In genomic region chr11:63767415-63768231, GRCh38 we compare ENCODE assay signal across 8 cellular contexts. TPM values are rescaled to one million over a fixed set of nuclear protein-coding genes. Genes with fewer than 3 reads are reported as not detected.
DNase-seq lines count a peak whose midpoint lies in the region; ATAC-seq and TF ChIP-seq lines count a peak whose summit lies in the region.

No MANE protein-coding gene starts in this region.

- no peaks in the 10 kb centered on the region for H3K27me3 ChIP-seq in CD8-positive, alpha-beta memory T cell (ENCODE audit: insufficient read depth, low read length, poor library complexity, severe bottlenecking)
- no peaks in the 10 kb centered on the region for H3K27me3 ChIP-seq in esophagus (ENCODE audit: control insufficient read depth in 1 of 2, insufficient read depth in 2 of 2, low read length in 2 of 2)

- POLR2A ChIA-PET in CD8-positive, alpha-beta memory T cell (lab: Charles Lee) = interaction anchor here (0.7 kb wide), 2 partner anchors 71 to 911 kb away, joined by 3 read pairs; no protein-coding TSS in a partner anchor

- H3K4me3 Mint-ChIP-seq in CD8-positive, alpha-beta memory T cell = peak overlapping the region; percentile 87 to 99 (median 95)
- peak overlapping the region; percentile 86 for H3K4me3 Mint-ChIP-seq in mesothelial cell of epicardium
- H3K4me3 Mint-ChIP-seq in stimulated activated naive CD8-positive, alpha-beta T cell treated with anti-CD3 and anti-CD28 coated beads, Interleukin-15, amount 100 ng/mL, for 72 hours = peak overlapping the region; percentile 94 to 97

- no peaks in the 10 kb centered on the region for H3K9me3 ChIP-seq in CD8-positive, alpha-beta memory T cell (ENCODE audit: low read length)
- no peaks in the 10 kb centered on the region for H3K9me3 ChIP-seq in esophagus (ENCODE audit: control insufficient read depth in 2 of 2, insufficient read depth in 1 of 2, low read depth in 1 of 2, low read length in 1 of 2)

- no peaks in the 10 kb centered on the region for H3K9me3 Mint-ChIP-seq in CD8-positive, alpha-beta memory T cell
- no peaks in the 10 kb centered on the region for H3K9me3 Mint-ChIP-seq in mesothelial cell of epicardium
- no peaks in the 10 kb centered on the region for H3K9me3 Mint-ChIP-seq in stimulated activated naive CD8-positive, alpha-beta T cell treated with anti-CD3 and anti-CD28 coated beads, Interleukin-15, amount 100 ng/mL, for 72 hours

- peaks cover 4% of the 10 kb centered on the region in 2 donors for H3K27me3 Mint-ChIP-seq in CD8-positive, alpha-beta memory T cell
- peaks cover 2% of the 10 kb centered on the region for H3K27me3 Mint-ChIP-seq in mesothelial cell of epicardium (ENCODE audit: low read depth)
- peaks cover 26% of the 10 kb centered on the region for H3K27me3 Mint-ChIP-seq in stimulated activated naive CD8-positive, alpha-beta T cell treated with anti-CD3 and anti-CD28 coated beads, Interleukin-15, amount 100 ng/mL, for 72 hours

- peak overlapping the region; percentile 64 for H3K27ac ChIP-seq in CD8-positive, alpha-beta memory T cell (ENCODE audit: low read depth, low read length)
- peak overlapping the region; percentile 15 to 78 for H3K27ac ChIP-seq in esophagus (ENCODE audit: low read depth in 2 of 2, low read length in 1 of 2)

- peaks cover 8 to 17% (median 9%) of the 10 kb centered on the region in 3 donors for H3K4me1 Mint-ChIP-seq in CD8-positive, alpha-beta memory T cell
- H3K4me1 Mint-ChIP-seq in mesothelial cell of epicardium = peaks cover 37% of the 10 kb centered on the region
- H3K4me1 Mint-ChIP-seq in stimulated activated naive CD8-positive, alpha-beta T cell treated with anti-CD3 and anti-CD28 coated beads, Interleukin-15, amount 100 ng/mL, for 72 hours = peaks cover 28% of the 10 kb centered on the region

- CTCF ChIA-PET in CD8-positive, alpha-beta memory T cell (lab: Charles Lee) = interaction anchor here (0.6 to 2.7 kb wide), 14 partner anchors 9 to 385 kb away, joined by 3 to 14 read pairs (median 4); partner anchors contain the start of gene ATL3

- no peaks in the 10 kb centered on the region for H3K36me3 ChIP-seq in CD8-positive, alpha-beta memory T cell (ENCODE audit: insufficient read depth, low read length)
- peaks cover 0 to 3% of the 10 kb centered on the region in 2 donors for H3K36me3 ChIP-seq in esophagus (ENCODE audit: control insufficient read depth in 2 of 2, insufficient read depth in 2 of 2, low read length in 1 of 2)

- H3K27ac Mint-ChIP-seq in CD8-positive, alpha-beta memory T cell = peak overlapping the region in 7 of 8 donors; percentile 23 to 91 (median 83)
- H3K27ac Mint-ChIP-seq in mesothelial cell of epicardium = peak overlapping the region; percentile 94
- H3K27ac Mint-ChIP-seq in stimulated activated naive CD8-positive, alpha-beta T cell treated with anti-CD3 and anti-CD28 coated beads, Interleukin-15, amount 100 ng/mL, for 72 hours = peak overlapping the region; percentile 86 to 87

- 0 to 1% methylated on average over 30 to 36 of the region's 36 CpGs for WGBS in esophagus, 2 donors

- H3K4me1 ChIP-seq in CD8-positive, alpha-beta memory T cell (ENCODE audit: insufficient read depth, low read length) = peaks cover 8% of the 10 kb centered on the region
- H3K4me1 ChIP-seq in esophagus (ENCODE audit: control insufficient read depth in 2 of 2, insufficient read depth in 2 of 2, low read length in 1 of 2) = peaks cover 2 to 4% of the 10 kb centered on the region in 2 donors

- TF ChIP-seq CTCF in HFF-Myc (IDR thresholded peaks at IDR 0.05; ENCODE audit: low read depth, low read length, missing control alignments) (no peak), mesothelial cell of epicardium (IDR thresholded peaks at IDR 0.05; ENCODE audit: unreplicated experiment) (no peak)

- peak in 4 of 5 donors; percentile 11 to 55 (median 36) for DNase-seq in CD8-positive, alpha-beta memory T cell
- no peak for DNase-seq in HFF-Myc (ENCODE audit: extremely low read depth, low read depth)
- DNase-seq in NCI-H748 treated with DMSO at 0.1 percent for 48 hours (lab: John Stamatoyannopoulos, UW) = peak; percentile 72
- peak; percentile 62 for DNase-seq in activated CD8-positive, alpha-beta memory T cell treated with anti-CD3 and anti-CD28 coated beads, Interleukin-2, amount 50 U/mL, for 48 hours
- peak in 1 of 2 experiments; percentile 43 for DNase-seq in mesothelial cell of epicardium (ENCODE audit: low spot score in 2 of 2, unreplicated experiment in 2 of 2)
- peak; percentile 30 to 34 for DNase-seq in stimulated activated naive CD8-positive, alpha-beta T cell treated with anti-CD3 and anti-CD28 coated beads, Interleukin-15, amount 100 ng/mL, for 72 hours
- DNase-seq in middle frontal gyrus (ENCODE audit: extremely low spot score, low spot score) = no peak

- peak overlapping the region; percentile 76 for H3K4me3 ChIP-seq in CD8-positive, alpha-beta memory T cell (ENCODE audit: low read length)
- H3K4me3 ChIP-seq in HFF-Myc (replicated peaks; ENCODE audit: low read depth, low read length) (peak overlapping the region; percentile 90), esophagus (ENCODE audit: low read depth in 1 of 2, low read length in 2 of 2) (peak overlapping the region; percentile 64 to 85)

- ATAC-seq in stimulated activated naive CD8-positive, alpha-beta T cell treated with anti-CD3 and anti-CD28 coated beads, Interleukin-15, amount 100 ng/mL, for 72 hours = no peak

- peaks cover 0 to 7% (median 0%) of the 10 kb centered on the region in 3 donors for H3K36me3 Mint-ChIP-seq in CD8-positive, alpha-beta memory T cell
- H3K36me3 Mint-ChIP-seq in mesothelial cell of epicardium = no peaks in the 10 kb centered on the region

RNA-seq across cellular contexts. Expression of gene ZFTA, which starts 1.0 kb away (rescaled TPM):
- 1 to 10 TPM; 7.0 to 7.6 TPM for total RNA-seq in CD8-positive, alpha-beta memory T cell
- 0.37 TPM for polyA plus RNA-seq in CD8-positive, alpha-beta memory T cell
- polyA plus RNA-seq in esophagus = 1 to 10 TPM; 2.6 to 3.3 TPM
- 56.8 to 62.1 TPM (median 58.5 TPM) in 3 replicates for total RNA-seq in mesothelial cell of epicardium

RNA-seq across cellular contexts. Expression of gene SPINDOC, which starts 45.6 kb away (rescaled TPM):
- 10 to 100 TPM; 38.7 to 41.4 TPM for total RNA-seq in CD8-positive, alpha-beta memory T cell
- 1.4 TPM for polyA plus RNA-seq in CD8-positive, alpha-beta memory T cell
- 10 to 100 TPM in 1 of 2 donors, 1 to 10 TPM in 1; 5.9 to 10.2 TPM for polyA plus RNA-seq in esophagus
- total RNA-seq in mesothelial cell of epicardium = 55.5 to 63.7 TPM (median 60.1 TPM) in 3 replicates

Comparison
In these comparisons a context has a peak if more than half of its experiments do, and no peak if none do; other contexts are left out.
1. DNase-seq: peak in CD8-positive, alpha-beta memory T cell (4 of 5), NCI-H748 treated with DMSO at 0.1 percent for 48 hours (single experiment), activated CD8-positive, alpha-beta memory T cell treated with anti-CD3 and anti-CD28 coated beads, Interleukin-2, amount 50 U/mL, for 48 hours (single experiment) and stimulated activated naive CD8-positive, alpha-beta T cell treated with anti-CD3 and anti-CD28 coated beads, Interleukin-15, amount 100 ng/mL, for 72 hours (2 of 2); none in HFF-Myc (single experiment) and middle frontal gyrus (single experiment).
2. Peak in every context shown above with its lines, with median percentiles within 50 percentile points of each other: H3K4me3 ChIP-seq, H3K27ac Mint-ChIP-seq and H3K4me3 Mint-ChIP-seq.